Comparison of ENCODE assay signal across 1 cellular context in the genomic region with DNA sequence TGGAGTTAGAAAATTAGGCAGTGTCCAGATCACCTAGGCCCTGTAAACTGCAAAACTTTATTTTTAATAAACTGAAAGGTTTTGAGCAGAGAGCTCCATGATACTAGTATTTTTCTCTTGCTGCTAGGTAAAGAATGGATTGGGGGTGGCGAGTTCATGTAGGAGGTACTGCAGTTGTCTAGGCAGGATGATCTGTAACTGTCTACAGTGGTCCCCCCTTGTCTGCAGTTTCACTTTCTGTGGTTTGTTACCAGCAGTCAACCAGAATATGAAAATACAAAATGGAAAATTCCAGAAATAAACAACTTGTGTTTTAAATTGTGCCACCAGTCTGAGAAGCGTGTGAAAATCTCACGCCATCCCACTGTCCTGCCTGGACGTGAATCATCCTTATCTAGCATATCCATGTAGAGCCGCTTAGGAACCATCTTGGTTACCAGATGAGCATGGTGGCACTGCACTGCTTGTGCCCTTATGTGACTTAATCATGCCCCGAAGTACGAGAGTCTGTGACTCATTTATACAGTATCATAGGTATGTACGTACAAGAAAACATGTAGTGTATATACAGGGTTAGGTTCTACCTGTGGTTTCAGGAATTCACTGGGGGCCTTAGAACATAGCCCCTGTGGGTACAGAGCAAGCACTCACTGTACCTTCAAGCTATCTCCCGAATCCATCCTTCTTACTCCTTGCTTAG.
A peak's percentile ranks its signal among the peaks of the same experiment; 100 is the strongest.
TF ChIP-seq lines count a peak whose summit lies in the region.

No MANE protein-coding gene starts in this region.

TF ChIP-seq in SK-N-SH, 30 proteins besides CTCF, POLR2A, EP300 and RAD21:
- TF ChIP-seq, protein P1, sequence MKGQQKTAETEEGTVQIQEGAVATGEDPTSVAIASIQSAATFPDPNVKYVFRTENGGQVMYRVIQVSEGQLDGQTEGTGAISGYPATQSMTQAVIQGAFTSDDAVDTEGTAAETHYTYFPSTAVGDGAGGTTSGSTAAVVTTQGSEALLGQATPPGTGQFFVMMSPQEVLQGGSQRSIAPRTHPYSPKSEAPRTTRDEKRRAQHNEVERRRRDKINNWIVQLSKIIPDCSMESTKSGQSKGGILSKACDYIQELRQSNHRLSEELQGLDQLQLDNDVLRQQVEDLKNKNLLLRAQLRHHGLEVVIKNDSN (IDR thresholded peaks at IDR 0.05; ENCODE audit: borderline replicate concordance, low read depth): no peak
- TF ChIP-seq POLR2AphosphoS5 (IDR thresholded peaks at IDR 0.05; ENCODE audit: low read depth, low read length): peak; percentile 46; the same call in 1 of the 2 replicates
- TF ChIP-seq, protein P2, sequence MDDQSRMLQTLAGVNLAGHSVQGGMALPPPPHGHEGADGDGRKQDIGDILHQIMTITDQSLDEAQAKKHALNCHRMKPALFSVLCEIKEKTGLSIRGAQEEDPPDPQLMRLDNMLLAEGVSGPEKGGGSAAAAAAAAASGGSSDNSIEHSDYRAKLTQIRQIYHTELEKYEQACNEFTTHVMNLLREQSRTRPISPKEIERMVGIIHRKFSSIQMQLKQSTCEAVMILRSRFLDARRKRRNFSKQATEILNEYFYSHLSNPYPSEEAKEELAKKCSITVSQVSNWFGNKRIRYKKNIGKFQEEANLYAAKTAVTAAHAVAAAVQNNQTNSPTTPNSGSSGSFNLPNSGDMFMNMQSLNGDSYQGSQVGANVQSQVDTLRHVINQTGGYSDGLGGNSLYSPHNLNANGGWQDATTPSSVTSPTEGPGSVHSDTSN (IDR thresholded peaks at IDR 0.05): no peak
